Comparison of ENCODE assay signal across 18 cellular contexts in genomic region chr13:28984825-28985224, GRCh38.
DNase-seq lines count a peak whose midpoint lies in the region; ATAC-seq and TF ChIP-seq lines count a peak whose summit lies in the region.
"Had no signal": no experiment of that assay in that cellular context is flagged by ENCODE, and none has a peak within 500 bp of the region (broad histone marks: within the 10 kb centered on the region; RNA-seq: fewer than 3 reads in every experiment).

No MANE protein-coding gene starts in this region.

- no peak overlapping the region for H3K18ac ChIP-seq in mesendoderm (ENCODE audit: low read length)

- 37% methylated on average over 1 of the region's 1 CpG for WGBS in right cardiac atrium
- no CpG with 5 or more reads among the region's 1 CpG for WGBS in mesendoderm (ENCODE audit: extremely low coverage, insufficient coverage, low lambda C conversion rate)

- H3K4me1 ChIP-seq in right cardiac atrium (ENCODE audit: control insufficient read depth, insufficient read depth, low read length) (peaks cover 4% of the 10 kb centered on the region), right atrium auricular region (peaks cover 0 to 18% of the 10 kb centered on the region in 2 donors), ascending aorta (peaks cover 10 to 49% of the 10 kb centered on the region in 2 donors), mesendoderm (ENCODE audit: control insufficient read depth, low read depth, low read length) (no peaks in the 10 kb centered on the region)
- H3K4me1 ChIP-seq: BLaER1 had no signal

- H3K23ac ChIP-seq in mesendoderm (ENCODE audit: low read length), result no peak overlapping the region

- TF ChIP-seq CTCF in right atrium auricular region (IDR thresholded peaks at IDR 0.05) (no peak), ascending aorta (IDR thresholded peaks at IDR 0.05) (no peak), dorsolateral prefrontal cortex (IDR thresholded peaks at IDR 0.05 in 54 of 56, conservative IDR thresholded peaks at IDR 0.05 in 2 of 56; ENCODE audit: low read depth in 1 of 56, partially characterized antibody in 56 of 56) (no peak)

- H3K36me3 ChIP-seq in right atrium auricular region, result no peaks in the 10 kb centered on the region
- no peaks in the 10 kb centered on the region for H3K36me3 ChIP-seq in ascending aorta
- no peaks in the 10 kb centered on the region for H3K36me3 ChIP-seq in mesendoderm (ENCODE audit: control insufficient read depth, insufficient read depth, low read length)
- H3K36me3 ChIP-seq: BLaER1 had no signal

- H3K9me3 ChIP-seq in right cardiac atrium (ENCODE audit: control insufficient read depth, low read length) (no peaks in the 10 kb centered on the region), right atrium auricular region (no peaks in the 10 kb centered on the region), ascending aorta (no peaks in the 10 kb centered on the region)
- H3K9me3 ChIP-seq: BLaER1 had no signal

- H3K9ac ChIP-seq in mesendoderm (ENCODE audit: low read length), result no peak overlapping the region
- H3K9ac ChIP-seq: BLaER1 had no signal

- no peak overlapping the region for H2BK15ac ChIP-seq in mesendoderm (replicated peaks; ENCODE audit: low read depth)

- intact Hi-C loops in right cardiac atrium (cut with DNase I), result no loop called here
- intact Hi-C loops in ascending aorta (cut with DNase I), result loop anchor here (5.0 kb wide), 4 partner anchors 38 to 452 kb away; partner anchors contain the start of gene MTUS2
- intact Hi-C loops in dorsolateral prefrontal cortex (cut with DNase I), result no loop called here

- no peak overlapping the region for H3K56ac ChIP-seq in mesendoderm (ENCODE audit: low read length)

- no peak overlapping the region for H2BK120ac ChIP-seq in mesendoderm (ENCODE audit: low read depth, low read length)

- no peak overlapping the region for H4K5ac ChIP-seq in mesendoderm (ENCODE audit: low read length)

- no peak overlapping the region for H2AK5ac ChIP-seq in mesendoderm (ENCODE audit: low read length)

- no peak for DNase-seq in right cardiac atrium
- DNase-seq in right atrium auricular region (ENCODE audit: low spot score), result no peak
- no peak for DNase-seq in ascending aorta (ENCODE audit: low spot score in 2 of 2)
- DNase-seq in mesendoderm, result peak; percentile 61
- DNase-seq in dorsolateral prefrontal cortex, result no peak
- DNase-seq in COLO829 (ENCODE audit: low spot score), result no peak
- DNase-seq: 8988T; Calu3; CD4-positive, alpha-beta memory T cell; DMS79 treated with DMSO at 0.1 percent for 48 hours; GF-D8; HCEC 1CT; IMR-90 had no signal

- H3K4ac ChIP-seq in mesendoderm (ENCODE audit: low read depth, low read length), result no peak overlapping the region

- no peaks in the 10 kb centered on the region for H3K79me2 ChIP-seq in mesendoderm (ENCODE audit: control insufficient read depth, insufficient read depth, low read length)

- H3K27ac ChIP-seq in right cardiac atrium (ENCODE audit: low read length), result no peak overlapping the region
- H3K27ac ChIP-seq in right atrium auricular region, result no peak overlapping the region
- peak overlapping the region; percentile 60 to 75 for H3K27ac ChIP-seq in ascending aorta
- no peak overlapping the region for H3K27ac ChIP-seq in mesendoderm (ENCODE audit: low read depth, low read length)
- H3K27ac ChIP-seq in dorsolateral prefrontal cortex, result no peak overlapping the region
- H3K27ac ChIP-seq: BLaER1, HL-60 had no signal

- no peak overlapping the region for H3K4me2 ChIP-seq in mesendoderm (ENCODE audit: low read length)
- H3K4me2 ChIP-seq: BLaER1, GM23338 had no signal

- ATAC-seq in right cardiac atrium (peak; percentile 55 to 89), GM18519 (IDR thresholded peaks at IDR 0.05; ENCODE audit: low FRiP score, unreplicated experiment) (no peak)
- ATAC-seq: GM12878, GM23338 had no signal

- no peak overlapping the region for H3K4me3 ChIP-seq in right cardiac atrium (ENCODE audit: low read length)
- no peak overlapping the region for H3K4me3 ChIP-seq in right atrium auricular region
- peak overlapping the region in 1 of 2 donors; percentile 37 for H3K4me3 ChIP-seq in ascending aorta
- no peak overlapping the region for H3K4me3 ChIP-seq in mesendoderm (ENCODE audit: low read length)
- H3K4me3 ChIP-seq in dorsolateral prefrontal cortex, result no peak overlapping the region
- H3K4me3 ChIP-seq: BLaER1, GM12878, GM23338 had no signal

- H2BK5ac ChIP-seq in mesendoderm (ENCODE audit: low read length), result no peak overlapping the region

- H3K79me1 ChIP-seq in mesendoderm (ENCODE audit: low read length), result no peaks in the 10 kb centered on the region

- H4K8ac ChIP-seq in mesendoderm (ENCODE audit: low read depth, low read length), result no peak overlapping the region

- H3K27me3 ChIP-seq in right cardiac atrium (ENCODE audit: control insufficient read depth, insufficient read depth) (no peaks in the 10 kb centered on the region), right atrium auricular region (no peaks in the 10 kb centered on the region), ascending aorta (no peaks in the 10 kb centered on the region), mesendoderm (ENCODE audit: insufficient read depth, low read length, poor library complexity) (no peaks in the 10 kb centered on the region), dorsolateral prefrontal cortex (no peaks in the 10 kb centered on the region)
- H3K27me3 ChIP-seq: BLaER1 had no signal

Comparison
In these comparisons a context has a peak if more than half of its experiments do, and no peak if none do; other contexts are left out.
1. H3K27ac ChIP-seq: peak in ascending aorta (2 of 2); none in right cardiac atrium (single experiment), right atrium auricular region (0 of 2), mesendoderm (single experiment) and dorsolateral prefrontal cortex (0 of 59).